ENCODE assay signal across 32 cellular contexts in genomic region chr2:234848578-234848977, GRCh38.
"Had no signal": no experiment of that assay in that cellular context is flagged by ENCODE, and none has a peak within 500 bp of the region (broad histone marks: within the 10 kb centered on the region; RNA-seq: fewer than 3 reads in every experiment).

No MANE protein-coding gene starts in this region.

- H3K4me3 ChIP-seq: ascending aorta, MG63, Peyer's patch, SJCRH30 had no signal

- H3K4me1 Mint-ChIP-seq: activated CD4-positive, alpha-beta T cell treated with anti-CD3 and anti-CD28 coated beads, Interleukin-2, amount 10 ng/mL, durations not matched to agents 7 days and 5 days; activated naive CD8-positive, alpha-beta T cell treated with anti-CD3 and anti-CD28 coated beads, Interleukin-2, amount 50 U/mL, for 24 hours had no signal

- H3K27me3 Mint-ChIP-seq: activated CD4-positive, alpha-beta T cell treated with anti-CD3 and anti-CD28 coated beads, Interleukin-2, amount 10 ng/mL, durations not matched to agents 7 days and 5 days had no signal

- H3K27ac ChIP-seq: ascending aorta, brain microvascular endothelial cell, Peyer's patch, RWPE1, SJCRH30, VCaP had no signal

- H3K4me2 ChIP-seq: SK-N-SH had no signal

- H3K4me3 Mint-ChIP-seq: activated CD4-positive, alpha-beta memory T cell treated with anti-CD3 and anti-CD28 coated beads for 36 hours; activated CD4-positive, alpha-beta T cell treated with anti-CD3 and anti-CD28 coated beads, Interleukin-2, amount 10 ng/mL, durations not matched to agents 7 days and 5 days; activated naive CD8-positive, alpha-beta T cell treated with anti-CD3 and anti-CD28 coated beads, Interleukin-2, amount 50 U/mL, for 24 hours; activated T-cell treated with anti-CD3 and anti-CD28 coated beads, Interleukin-2, amount 50 U/mL, for 4 hours had no signal

- DNase-seq: activated CD4-positive, alpha-beta memory T cell treated with anti-CD3 and anti-CD28 coated beads for 36 hours; activated CD4-positive, alpha-beta T cell treated with anti-CD3 and anti-CD28 coated beads, Interleukin-2, amount 10 ng/mL, durations not matched to agents 7 days and 5 days; activated CD4-positive, CD25-positive, alpha-beta regulatory T cell; activated CD8-positive, alpha-beta memory T cell treated with anti-CD3 and anti-CD28 coated beads for 24 hours; activated effector memory CD4-positive, alpha-beta T cell treated with anti-CD3 and anti-CD28 coated beads, Interleukin-2, amount 50 U/mL, for 16 hours; activated naive CD4-positive, alpha-beta T cell treated with Interleukin-2 at 50 U/mL for 16 hours; activated naive CD8-positive, alpha-beta T cell treated with anti-CD3 and anti-CD28 coated beads, Interleukin-2, amount 50 U/mL, for 24 hours; activated T-cell treated with anti-CD3 and anti-CD28 coated beads, Interleukin-2, amount 50 U/mL, for 4 hours; amniotic stem cell; brain microvascular endothelial cell; caudate nucleus; KG1; MG63; MV-4-11; NCI-H1092 treated with DMSO at 0.1 percent for 48 hours; NCI-H1417 treated with DMSO at 0.1 percent for 48 hours; NCI-H187 treated with DMSO at 0.1 percent for 48 hours; NCI-H2081 treated with DMSO at 0.1 percent for 48 hours; NCI-H2171 treated with DMSO at 0.1 percent for 48 hours; NCI-H226; NCI-H526; NCI-H774; OCI-M1; Peyer's patch; Right ventricle myocardium superior; SJCRH30; SK-N-SH; T-helper 1 cell had no signal

- H3K9me3 ChIP-seq: ascending aorta, MG63, Peyer's patch, SJCRH30, SK-N-SH had no signal

- H3K9me3 Mint-ChIP-seq: activated CD4-positive, alpha-beta memory T cell treated with anti-CD3 and anti-CD28 coated beads for 36 hours; activated CD4-positive, alpha-beta T cell treated with anti-CD3 and anti-CD28 coated beads, Interleukin-2, amount 10 ng/mL, durations not matched to agents 7 days and 5 days; activated naive CD4-positive, alpha-beta T cell treated with anti-CD3 and anti-CD28 coated beads, Interleukin-2, amount 50 U/mL, for 72 hours; activated naive CD8-positive, alpha-beta T cell treated with anti-CD3 and anti-CD28 coated beads, Interleukin-2, amount 50 U/mL, for 24 hours; activated T-cell treated with anti-CD3 and anti-CD28 coated beads, Interleukin-2, amount 50 U/mL, for 4 hours had no signal

- H3K27ac Mint-ChIP-seq: activated CD4-positive, alpha-beta memory T cell treated with anti-CD3 and anti-CD28 coated beads for 36 hours; activated CD4-positive, alpha-beta T cell treated with anti-CD3 and anti-CD28 coated beads, Interleukin-2, amount 10 ng/mL, durations not matched to agents 7 days and 5 days; activated naive CD4-positive, alpha-beta T cell treated with anti-CD3 and anti-CD28 coated beads, Interleukin-2, amount 50 U/mL, for 72 hours; activated naive CD8-positive, alpha-beta T cell treated with anti-CD3 and anti-CD28 coated beads, Interleukin-2, amount 50 U/mL, for 24 hours had no signal

- H3K36me3 Mint-ChIP-seq: activated CD4-positive, alpha-beta memory T cell treated with anti-CD3 and anti-CD28 coated beads for 36 hours; activated naive CD4-positive, alpha-beta T cell treated with anti-CD3 and anti-CD28 coated beads, Interleukin-2, amount 50 U/mL, for 72 hours had no signal

- H3K9ac ChIP-seq: SK-N-SH had no signal

- H3K4me1 ChIP-seq: ascending aorta, Peyer's patch, SJCRH30 had no signal

- H3K27me3 ChIP-seq: ascending aorta, brain microvascular endothelial cell, MG63, Peyer's patch, SJCRH30 had no signal
